ENCODE assay signal across 1 cellular context in genomic region chr11:70582886-70583641, GRCh38.
TF ChIP-seq lines count a peak whose summit lies in the region.

No MANE protein-coding gene starts in this region.

TF ChIP-seq in HepG2, 621 proteins besides CTCF, POLR2A, EP300 and RAD21 (continued from another document):
- TF ChIP-seq ARID5B (CRISPR knock-in tag; IDR thresholded peaks at IDR 0.05) (no peak), ZNF781 (CRISPR knock-in tag; IDR thresholded peaks at IDR 0.05; ENCODE audit: borderline replicate concordance, not compliant biosample characterization) (no peak)
